Comparison of ENCODE assay signal across 24 cellular contexts in genomic region chr15:27449940-27450339, GRCh38.
"Had no signal": no experiment of that assay in that cellular context is flagged by ENCODE, and none has a peak within 500 bp of the region (broad histone marks: within the 10 kb centered on the region; RNA-seq: fewer than 3 reads in every experiment).

No MANE protein-coding gene starts in this region.

- H3K27me3 ChIP-seq: spleen, tibial nerve had no signal

- H3K4me1 ChIP-seq: parathyroid adenoma, spleen, tibial nerve had no signal

- H3K27me3 Mint-ChIP-seq: activated B cell treated with CpG ODN at 0.5 μM for 24 hours; activated CD8-positive, alpha-beta memory T cell treated with anti-CD3 and anti-CD28 coated beads, Interleukin-2, amount 10 ng/mL, durations not matched to agents 7 days and 5 days; activated naive CD4-positive, alpha-beta T cell treated with anti-CD3 and anti-CD28 coated beads, Interleukin-2, amount 50 U/mL, for 24 hours had no signal

- DNase-seq: activated B cell treated with CpG ODN at 0.5 μM for 24 hours; activated CD4-positive, alpha-beta T cell treated with anti-CD3 and anti-CD28 coated beads, Interleukin-2, amount 50 U/mL, for 1 hour; activated CD8-positive, alpha-beta memory T cell treated with anti-CD3 and anti-CD28 coated beads, Interleukin-2, amount 10 ng/mL, durations not matched to agents 7 days and 5 days; activated CD8-positive, alpha-beta T cell treated with anti-CD3 and anti-CD28 coated beads, Interleukin-2, amount 10 ng/mL, durations not matched to agents 7 days and 5 days; activated T-cell treated with anti-CD3 and anti-CD28 coated beads, Interleukin-2, amount 50 U/mL, for 48 hours; dermis blood vessel endothelial cell; effector CD4-positive, alpha-beta T cell; erythroblast; islet precursor cell; left cardiac atrium; left ventricle myocardium superior; naive thymus-derived CD4-positive, alpha-beta T cell; nucleus accumbens; right cardiac atrium; spleen; stimulated activated naive CD4-positive, alpha-beta T cell treated with Interleukin-2 at 50 U/mL for 16 hours; T-helper 2 cell had no signal

- FAIRE-seq: colon, endometrium, frontal cortex had no signal

- ATAC-seq: activated CD8-positive, alpha-beta memory T cell treated with anti-CD3 and anti-CD28 coated beads, Interleukin-2, amount 10 ng/mL, durations not matched to agents 7 days and 5 days; activated CD8-positive, alpha-beta T cell treated with anti-CD3 and anti-CD28 coated beads, Interleukin-2, amount 10 ng/mL, durations not matched to agents 7 days and 5 days; left cardiac atrium; left ventricle myocardium superior; naive thymus-derived CD4-positive, alpha-beta T cell; right cardiac atrium had no signal

- H3K27ac ChIP-seq: parathyroid adenoma, spleen, tibial nerve had no signal

- H3K4me3 Mint-ChIP-seq: activated B cell treated with CpG ODN at 0.5 μM for 24 hours; activated CD8-positive, alpha-beta memory T cell treated with anti-CD3 and anti-CD28 coated beads, Interleukin-2, amount 10 ng/mL, durations not matched to agents 7 days and 5 days; activated CD8-positive, alpha-beta T cell treated with anti-CD3 and anti-CD28 coated beads, Interleukin-2, amount 10 ng/mL, durations not matched to agents 7 days and 5 days; activated naive CD4-positive, alpha-beta T cell treated with anti-CD3 and anti-CD28 coated beads, Interleukin-2, amount 50 U/mL, for 24 hours; naive thymus-derived CD4-positive, alpha-beta T cell had no signal

- H3K36me3 ChIP-seq: spleen, tibial nerve had no signal

- H3K27ac Mint-ChIP-seq: activated B cell treated with CpG ODN at 0.5 μM for 24 hours; activated CD8-positive, alpha-beta memory T cell treated with anti-CD3 and anti-CD28 coated beads, Interleukin-2, amount 10 ng/mL, durations not matched to agents 7 days and 5 days; activated CD8-positive, alpha-beta T cell treated with anti-CD3 and anti-CD28 coated beads, Interleukin-2, amount 10 ng/mL, durations not matched to agents 7 days and 5 days; activated naive CD4-positive, alpha-beta T cell treated with anti-CD3 and anti-CD28 coated beads, Interleukin-2, amount 50 U/mL, for 24 hours; activated T-helper 2 cell treated with anti-CD3 and anti-CD28 coated beads, Interferon-gamma antibody, Interleukin-2, Interleukin-4, amounts not matched to agents 10 μg/mL and 5 μg/mL and 100 μg/mL, durations not matched to agents 14 hours and 24 hours and 36 hours; naive thymus-derived CD4-positive, alpha-beta T cell had no signal

- H3K4me1 Mint-ChIP-seq: activated B cell treated with CpG ODN at 0.5 μM for 24 hours; activated CD8-positive, alpha-beta memory T cell treated with anti-CD3 and anti-CD28 coated beads, Interleukin-2, amount 10 ng/mL, durations not matched to agents 7 days and 5 days; activated naive CD4-positive, alpha-beta T cell treated with anti-CD3 and anti-CD28 coated beads, Interleukin-2, amount 50 U/mL, for 24 hours; naive thymus-derived CD4-positive, alpha-beta T cell had no signal

- H3K36me3 Mint-ChIP-seq: activated CD8-positive, alpha-beta memory T cell treated with anti-CD3 and anti-CD28 coated beads, Interleukin-2, amount 10 ng/mL, durations not matched to agents 7 days and 5 days; activated naive CD4-positive, alpha-beta T cell treated with anti-CD3 and anti-CD28 coated beads, Interleukin-2, amount 50 U/mL, for 24 hours; naive thymus-derived CD4-positive, alpha-beta T cell had no signal

- H3K4me3 ChIP-seq: spleen, tibial nerve had no signal
